In genomic region chr11:68891356-68891948, GRCh38 we compare ENCODE assay signal across 16 cellular contexts. TPM values are rescaled to one million over a fixed set of nuclear protein-coding genes. Genes with fewer than 3 reads are reported as not detected.
A peak's percentile ranks its signal among the peaks of the same experiment; 100 is the strongest.
DNase-seq lines count a peak whose midpoint lies in the region; ATAC-seq and TF ChIP-seq lines count a peak whose summit lies in the region.
"Had no signal": no experiment of that assay in that cellular context is flagged by ENCODE, and none has a peak within 500 bp of the region (broad histone marks: within the 10 kb centered on the region; RNA-seq: fewer than 3 reads in every experiment).

No MANE protein-coding gene starts in this region.

- H3K23ac ChIP-seq in IMR-90 (ENCODE audit: low read depth, low read length) = no peak overlapping the region

- H2AK5ac ChIP-seq in IMR-90 (ENCODE audit: low read depth, low read length) = no peak overlapping the region

- DNase-seq in IMR-90 (no peak), left lobe of liver (ENCODE audit: low spot score) (no peak), stomach (no peak), NOMO-1 treated with dmso at 0.1 percent for 144 hours (lab: John Stamatoyannopoulos, UW; ENCODE audit: unreplicated experiment) (no peak), NCI-H69 (lab: John Stamatoyannopoulos, UW) (no peak), SW480 (ENCODE audit: low spot score) (no peak)
- DNase-seq: activated CD8-positive, alpha-beta T cell treated with anti-CD3 and anti-CD28 coated beads for 36 hours; activated effector memory CD4-positive, alpha-beta T cell treated with Interleukin-2 at 50 U/mL for 16 hours; DND-41; NCI-H187; SIG-M5; stimulated activated CD4-positive, alpha-beta T cell treated with anti-CD3 and anti-CD28 coated beads, Interleukin-12 subunit alpha, Interleukin-12 subunit beta, amount 100 ng/mL, for 4 hours had no signal

- no peaks in the 10 kb centered on the region for H3K9me3 ChIP-seq in IMR-90 (ENCODE audit: control insufficient read depth, insufficient read depth, low read length)
- H3K9me3 ChIP-seq in stomach = no peaks in the 10 kb centered on the region
- H3K9me3 ChIP-seq: left lung, upper lobe of left lung had no signal

- H3K4me3 ChIP-seq in IMR-90 (ENCODE audit: insufficient read depth, low read depth, low read length) = no peak overlapping the region
- H3K4me3 ChIP-seq in stomach = peak overlapping the region in 1 of 4 donors; percentile 9
- H3K4me3 ChIP-seq: left lung, upper lobe of left lung had no signal

- no peak overlapping the region for H2AK9ac ChIP-seq in IMR-90 (replicated peaks; ENCODE audit: low read depth, low read length, poor library complexity)

- H3K18ac ChIP-seq in IMR-90 (ENCODE audit: low read depth, low read length) = no peak overlapping the region

- in situ Hi-C loops in IMR-90 (cut with MboI; ENCODE audit: low sequenced_read_pairs) = no loop called here

- no peaks in the 10 kb centered on the region for H4K20me1 ChIP-seq in IMR-90 (ENCODE audit: insufficient read depth, low read length)

- TF ChIP-seq EP300 in stomach (IDR thresholded peaks at IDR 0.05) = no peak

- no peak overlapping the region for H3K27ac ChIP-seq in IMR-90 (ENCODE audit: insufficient read depth, low read length)
- H3K27ac ChIP-seq in cingulate gyrus (ENCODE audit: low read depth, low read length) = peak overlapping the region; percentile 93
- peak overlapping the region in 4 of 5 donors; percentile 7 to 77 (median 53) for H3K27ac ChIP-seq in stomach
- H3K27ac ChIP-seq: left lung had no signal

- no peak overlapping the region for H2BK15ac ChIP-seq in IMR-90 (ENCODE audit: low read depth, low read length)

- no peak overlapping the region for H2BK5ac ChIP-seq in IMR-90 (ENCODE audit: low read depth, low read length, poor library complexity, severe bottlenecking)

- intact Hi-C loops in IMR-90 (cut with micrococcal nuclease) (no loop called here), stomach (cut with DNase I; ENCODE audit: low total_unique reads) (no loop called here)

- no peak overlapping the region for H4K91ac ChIP-seq in IMR-90 (ENCODE audit: insufficient read depth, low read depth, low read length)

- no peak for TF ChIP-seq RAD21 in IMR-90 (IDR thresholded peaks at IDR 0.05; ENCODE audit: low read length)

- no peak overlapping the region for H3K9ac ChIP-seq in IMR-90 (ENCODE audit: low read depth, low read length)

- H3K4me2 ChIP-seq in IMR-90 (ENCODE audit: low read depth, low read length) = no peak overlapping the region

- H3K4ac ChIP-seq in IMR-90 (ENCODE audit: low read depth, low read length) = no peak overlapping the region

- peaks cover 3% of the 10 kb centered on the region; the same call in 1 of the 2 replicates for H3K4me1 ChIP-seq in IMR-90 (ENCODE audit: control insufficient read depth, insufficient read depth, low read length)
- H3K4me1 ChIP-seq in stomach = peaks cover 14 to 19% (median 15%) of the 10 kb centered on the region in 4 donors
- H3K4me1 ChIP-seq: left lung had no signal

- H3K56ac ChIP-seq in IMR-90 (ENCODE audit: extremely low read depth, insufficient read depth, low read length) = no peak overlapping the region

- H4K8ac ChIP-seq in IMR-90 (ENCODE audit: low read depth in 2 of 2, low read length in 2 of 2) = no peak overlapping the region

- H3K9me1 ChIP-seq in IMR-90 (ENCODE audit: insufficient read depth, low read length) = no peaks in the 10 kb centered on the region

- H3K14ac ChIP-seq in IMR-90 (replicated peaks; ENCODE audit: low read depth, low read length) = no peak overlapping the region

- H3K36me3 ChIP-seq in IMR-90 (ENCODE audit: control insufficient read depth, insufficient read depth, low read length) (peaks cover 32% of the 10 kb centered on the region), stomach (peaks cover 45 to 68% (median 66%) of the 10 kb centered on the region in 4 donors)

- H4K5ac ChIP-seq in IMR-90 (ENCODE audit: low read depth, low read length) = no peak overlapping the region

- no peak overlapping the region for H2BK120ac ChIP-seq in IMR-90 (ENCODE audit: low read depth, low read length)

- WGBS in IMR-90 (ENCODE audit: extremely low coverage in 2 of 2, insufficient read length in 1 of 2), 2 experiments = 100% methylated on average over 4 of the region's 17 CpGs; no CpG with 5 or more reads in 1 of the 2 experiments
- WGBS in stomach, 5 donors = 38 to 63% (median 43%) methylated on average over 11 to 17 of the region's 17 CpGs

- no peak for TF ChIP-seq CTCF in IMR-90 (conservative IDR thresholded peaks at IDR 0.05; ENCODE audit: low read depth, low read length)
- TF ChIP-seq CTCF in stomach (IDR thresholded peaks at IDR 0.05) = no peak

- no peak for TF ChIP-seq POLR2A in IMR-90 (IDR thresholded peaks at IDR 0.05; ENCODE audit: low read depth, low read length)
- no peak for TF ChIP-seq POLR2A in stomach (IDR thresholded peaks at IDR 0.05)

- H3K27me3 ChIP-seq in IMR-90 (ENCODE audit: control insufficient read depth, insufficient read depth, low read length) = no peaks in the 10 kb centered on the region
- no peaks in the 10 kb centered on the region for H3K27me3 ChIP-seq in stomach
- H3K27me3 ChIP-seq: left lung, upper lobe of left lung had no signal

- dilution Hi-C loops in IMR-90 (cut with HindIII; ENCODE audit: low sequenced_read_pairs, unreplicated experiment) = no loop called here

- no peak for ATAC-seq in IMR-90 (ENCODE audit: low read depth)
- ATAC-seq in left lobe of liver = peak; percentile 51
- no peak for ATAC-seq in HG03196 (IDR thresholded peaks at IDR 0.05; ENCODE audit: unreplicated experiment)
- ATAC-seq: activated CD8-positive, alpha-beta T cell treated with anti-CD3 and anti-CD28 coated beads for 36 hours had no signal

- peak overlapping the region; percentile 58 for H2AFZ ChIP-seq in IMR-90 (replicated peaks; ENCODE audit: low read length, poor library complexity)

- no TSS peak for BruUV-seq in IMR-90 (replicated peaks; lab: Mats Ljungman, UMichigan)

- H2BK20ac ChIP-seq in IMR-90 (ENCODE audit: low read depth, low read length) = no peak overlapping the region

- CTCF ChIA-PET in IMR-90 (lab: Yijun Ruan, JAX) = interaction anchor here (0.6 kb wide), 1 partner anchor 107 kb away, joined by 3 read pairs; no protein-coding TSS in a partner anchor

- H3K79me1 ChIP-seq in IMR-90 (ENCODE audit: low read depth in 1 of 2, low read length in 2 of 2) = no peaks in the 10 kb centered on the region

- POLR2A ChIA-PET in IMR-90 (lab: Charles Lee; ENCODE audit: unreplicated experiment) = no interaction called here

TF ChIP-seq in IMR-90, 13 proteins besides CTCF, POLR2A, EP300 and RAD21:
- TF ChIP-seq MAZ (IDR thresholded peaks at IDR 0.05; ENCODE audit: borderline replicate concordance, low read depth, low read length) (no peak), BHLHE40 (IDR thresholded peaks at IDR 0.05; ENCODE audit: low read depth, low read length) (no peak), RFX5 (IDR thresholded peaks at IDR 0.05; ENCODE audit: low read depth, low read length) (no peak)

RNA-seq across cellular contexts. Expression of gene MRPL21, which starts 12.2 kb away (rescaled TPM):
- total RNA-seq in IMR-90 (2012; rRNA removed) = 19.2 and 21.7 TPM in 2 replicates
- polyA plus RNA-seq in IMR-90 (2012; rRNA removed) = 26.3 and 29.6 TPM in 2 replicates
- 36.4 and 38.7 TPM in 2 replicates for polyA plus RNA-seq in IMR-90 (2012; cell fraction: cytosol; rRNA removed)
- 16.0 and 26.8 TPM in 2 replicates for polyA plus RNA-seq in IMR-90 (2012; cell fraction: nucleus; rRNA removed; ENCODE audit: low replicate concordance)
- total RNA-seq in left lobe of liver = 23.4 TPM
- 100 to 1,000 TPM in 2 of 5 donors, 10 to 100 TPM in 3; 30.6 to 185 (median 56.7) TPM for total RNA-seq in stomach
- polyA plus RNA-seq in stomach = 100 to 1,000 TPM in 1 of 3 donors, 10 to 100 TPM in 2; 92.1 to 112 (median 93.1) TPM

RNA-seq across cellular contexts. Expression of gene IGHMBP2, which starts 12.2 kb away (rescaled TPM):
- total RNA-seq in IMR-90 (2012; rRNA removed) = 3.9 and 4.5 TPM in 2 replicates
- 11.1 and 11.3 TPM in 2 replicates for polyA plus RNA-seq in IMR-90 (2012; rRNA removed)
- polyA plus RNA-seq in IMR-90 (2012; cell fraction: cytosol; rRNA removed) = 4.8 and 8.3 TPM in 2 replicates
- 28.8 and 56.0 TPM in 2 replicates for polyA plus RNA-seq in IMR-90 (2012; cell fraction: nucleus; rRNA removed; ENCODE audit: low replicate concordance)
- 14.8 TPM for total RNA-seq in left lobe of liver
- 100 to 1,000 TPM in 1 of 5 donors, 10 to 100 TPM in 3, 1 to 10 TPM in 1; 8.8 to 133 (median 25.6) TPM for total RNA-seq in stomach
- polyA plus RNA-seq in stomach = 10 to 100 TPM in 2 of 3 donors, 1 to 10 TPM in 1; 9.2 to 14.2 (median 11.3) TPM

RNA-seq across cellular contexts. Expression of gene CPT1A, which starts 49.7 kb away (rescaled TPM):
- 18.6 and 21.3 TPM in 2 replicates for total RNA-seq in IMR-90 (2012; rRNA removed)
- 12.8 and 15.4 TPM in 2 replicates for polyA plus RNA-seq in IMR-90 (2012; rRNA removed)
- polyA plus RNA-seq in IMR-90 (2012; cell fraction: cytosol; rRNA removed) = 8.4 and 13.6 TPM in 2 replicates
- polyA plus RNA-seq in IMR-90 (2012; cell fraction: nucleus; rRNA removed; ENCODE audit: low replicate concordance) = 15.5 and 18.3 TPM in 2 replicates
- 56.6 TPM for total RNA-seq in left lobe of liver
- total RNA-seq in stomach = 100 to 1,000 TPM in 1 of 5 donors, 10 to 100 TPM in 4; 17.0 to 103 (median 61.7) TPM
- polyA plus RNA-seq in stomach = 10 to 100 TPM in 2 of 3 donors, 1 to 10 TPM in 1; 7.0 to 10.5 (median 10.3) TPM
